In genomic region chr5:106254784-106255183, GRCh38 we compare ENCODE assay signal across 22 cellular contexts.
DNase-seq lines count a peak whose midpoint lies in the region; TF ChIP-seq lines count a peak whose summit lies in the region.
"Had no signal": no experiment of that assay in that cellular context is flagged by ENCODE, and none has a peak within 500 bp of the region (broad histone marks: within the 10 kb centered on the region; RNA-seq: fewer than 3 reads in every experiment).

No MANE protein-coding gene starts in this region.

- H3K9ac ChIP-seq in HUES64 (ENCODE audit: low read depth, low read length), result no peak overlapping the region
- no peak overlapping the region for H3K9ac ChIP-seq in endodermal cell (ENCODE audit: extremely low read depth, low read length, poor library complexity, severe bottlenecking)
- no peak overlapping the region for H3K9ac ChIP-seq in colonic mucosa (ENCODE audit: low read depth in 2 of 2, low read length in 2 of 2)

- no peaks in the 10 kb centered on the region for H3K36me3 Mint-ChIP-seq in endodermal cell (ENCODE audit: low read depth)
- H3K36me3 Mint-ChIP-seq: CD14-positive monocyte; CD8-positive, alpha-beta memory T cell had no signal

- H3K9me3 Mint-ChIP-seq in endodermal cell, result peaks cover 8% of the 10 kb centered on the region

- no peaks in the 10 kb centered on the region for H3K27me3 Mint-ChIP-seq in endodermal cell (ENCODE audit: insufficient read depth)
- H3K27me3 Mint-ChIP-seq: CD8-positive, alpha-beta memory T cell had no signal

- H3K27ac Mint-ChIP-seq in endodermal cell, result no peak overlapping the region
- H3K27ac Mint-ChIP-seq: CD14-positive monocyte; CD8-positive, alpha-beta memory T cell had no signal

- H3K27ac ChIP-seq in HUES64 (ENCODE audit: low read depth, low read length) (peak overlapping the region; percentile 88), endodermal cell (ENCODE audit: low read depth, low read length) (no peak overlapping the region), colonic mucosa (no peak overlapping the region)
- H3K27ac ChIP-seq: 22Rv1, RWPE1 had no signal

- no peak for TF ChIP-seq CTCF in endodermal cell (conservative IDR thresholded peaks at IDR 0.05)
- no peak for TF ChIP-seq CTCF in colonic mucosa (IDR thresholded peaks at IDR 0.05)
- no peak for TF ChIP-seq CTCF in GM20000 (IDR thresholded peaks at IDR 0.05; ENCODE audit: extremely low read depth, missing control alignments)

- intact Hi-C loops in colonic mucosa (cut with DNase I), result no loop called here

- H3K4me1 Mint-ChIP-seq in endodermal cell, result peaks cover 10% of the 10 kb centered on the region
- H3K4me1 Mint-ChIP-seq: CD14-positive monocyte; CD8-positive, alpha-beta memory T cell had no signal

- DNase-seq in ELF-1 (ENCODE audit: low read depth, low spot score) (peak; percentile 85), endodermal cell (peak; percentile 63), iPS-NIHi11 (ENCODE audit: low spot score) (peak; percentile 65), colonic mucosa (no peak), DMS114 treated with DMSO at 0.1 percent for 48 hours (lab: John Stamatoyannopoulos, UW; ENCODE audit: unreplicated experiment) (no peak), NCI-H1048 (lab: John Stamatoyannopoulos, UW) (no peak), GM20000 (ENCODE audit: low spot score) (no peak)
- DNase-seq: BE2C; CD8-positive, alpha-beta memory T cell; DMS 273 treated with DMSO at 0.1 percent for 48 hours; DMS79 treated with DMSO at 0.1 percent for 48 hours; KBM-7; MG63; NCI-H2029; NCI-H446 treated with DMSO at 0.1 percent for 48 hours; NCI-H526; NCI-H82; SHP77 had no signal

- H3K27me3 ChIP-seq in HUES64 (ENCODE audit: insufficient read depth, low read length), result no peaks in the 10 kb centered on the region
- no peaks in the 10 kb centered on the region for H3K27me3 ChIP-seq in endodermal cell (ENCODE audit: control insufficient read depth, insufficient read depth, low read length, poor library complexity, severe bottlenecking)
- H3K27me3 ChIP-seq in colonic mucosa, result no peaks in the 10 kb centered on the region
- H3K27me3 ChIP-seq: BE2C, MG63 had no signal

- H3K4me3 ChIP-seq in HUES64 (ENCODE audit: low read length) (no peak overlapping the region), endodermal cell (ENCODE audit: low read length) (no peak overlapping the region), colonic mucosa (no peak overlapping the region)
- H3K4me3 ChIP-seq: MG63 had no signal

- H3K4me1 ChIP-seq in HUES64 (ENCODE audit: insufficient read depth, low read length) (peaks cover 21% of the 10 kb centered on the region), endodermal cell (ENCODE audit: control insufficient read depth, insufficient read depth, low read length) (no peaks in the 10 kb centered on the region), colonic mucosa (no peaks in the 10 kb centered on the region)
- H3K4me1 ChIP-seq: BE2C had no signal

- H3K4me3 Mint-ChIP-seq in endodermal cell, result no peak overlapping the region
- H3K4me3 Mint-ChIP-seq: CD14-positive monocyte; CD8-positive, alpha-beta memory T cell had no signal

- H3K36me3 ChIP-seq in HUES64 (ENCODE audit: insufficient read depth, low read length) (no peaks in the 10 kb centered on the region), endodermal cell (ENCODE audit: control insufficient read depth, insufficient read depth, low read length) (no peaks in the 10 kb centered on the region), colonic mucosa (no peaks in the 10 kb centered on the region)
- H3K36me3 ChIP-seq: BE2C, MG63 had no signal

- WGBS in HUES64, result 88% methylated on average over 1 of the region's 1 CpG
- WGBS in endodermal cell (ENCODE audit: insufficient coverage in 1 of 2, insufficient read length in 1 of 2), 2 experiments, result 97 to 100% methylated on average over 1 of the region's 1 CpG

- H3K9me3 ChIP-seq in HUES64 (ENCODE audit: insufficient read depth, low read depth, low read length) (peaks cover 6% of the 10 kb centered on the region; the same call in 1 of the 2 replicates), endodermal cell (ENCODE audit: control insufficient read depth, low read length) (no peaks in the 10 kb centered on the region), colonic mucosa (no peaks in the 10 kb centered on the region)
- H3K9me3 ChIP-seq: BE2C, MG63 had no signal

Comparison
In these comparisons a context has a peak if more than half of its experiments do, and no peak if none do; other contexts are left out.
1. DNase-seq: peak in ELF-1 (single experiment), endodermal cell (single experiment) and iPS-NIHi11 (single experiment); none in colonic mucosa (single experiment), DMS114 treated with DMSO at 0.1 percent for 48 hours (single experiment), NCI-H1048 (single experiment) and GM20000 (single experiment).